In genomic region chr7:111919690-111920179, GRCh38 we compare ENCODE assay signal across 16 cellular contexts.
DNase-seq lines count a peak whose midpoint lies in the region; ATAC-seq and TF ChIP-seq lines count a peak whose summit lies in the region.
"Had no signal": no experiment of that assay in that cellular context is flagged by ENCODE, and none has a peak within 500 bp of the region (broad histone marks: within the 10 kb centered on the region; RNA-seq: fewer than 3 reads in every experiment).

No MANE protein-coding gene starts in this region.

- no peaks in the 10 kb centered on the region for H3K4me1 ChIP-seq in breast epithelium
- H3K4me1 ChIP-seq in sigmoid colon = no peaks in the 10 kb centered on the region
- H3K4me1 ChIP-seq: neural progenitor cell, stomach had no signal

- H3K27me3 ChIP-seq in breast epithelium = no peaks in the 10 kb centered on the region
- H3K27me3 ChIP-seq in sigmoid colon = no peaks in the 10 kb centered on the region
- H3K27me3 ChIP-seq: neural progenitor cell, stomach had no signal

- TF ChIP-seq POLR2A in breast epithelium (IDR thresholded peaks at IDR 0.05) (no peak), sigmoid colon (IDR thresholded peaks at IDR 0.05) (no peak)

- POLR2A ChIA-PET in MCF 10A (lab: Yijun Ruan, JAX) = no interaction called here

- H3K9me3 ChIP-seq in breast epithelium = no peaks in the 10 kb centered on the region
- H3K9me3 ChIP-seq in sigmoid colon = no peaks in the 10 kb centered on the region
- H3K9me3 ChIP-seq: stomach had no signal

- H3K27ac ChIP-seq in breast epithelium = no peak overlapping the region
- H3K27ac ChIP-seq in sigmoid colon = no peak overlapping the region
- H3K27ac ChIP-seq: neural progenitor cell, stomach had no signal

- TF ChIP-seq CTCF in MCF 10A (IDR thresholded peaks at IDR 0.05; ENCODE audit: unreplicated experiment) (no peak), breast epithelium (IDR thresholded peaks at IDR 0.05) (no peak), foreskin fibroblast (IDR thresholded peaks at IDR 0.05; ENCODE audit: low read depth, low read length) (no peak), sigmoid colon (IDR thresholded peaks at IDR 0.05) (no peak)

- H3K4me3 Mint-ChIP-seq in MCF 10A (ENCODE audit: unreplicated experiment) (no peak overlapping the region), immature natural killer cell (no peak overlapping the region)
- H3K4me3 Mint-ChIP-seq: neural progenitor cell had no signal

- intact Hi-C loops in MCF 10A (cut with micrococcal nuclease) (loop anchor here (10.0 kb wide), 1 partner anchor 495 kb away; no protein-coding TSS in a partner anchor), breast epithelium (cut with DNase I; ENCODE audit: low total_unique reads) (no loop called here), sigmoid colon (cut with DNase I) (no loop called here)

- no TSS peak for BruUV-seq in MCF 10A (replicated peaks; lab: Mats Ljungman, UMichigan)

- peak; percentile 23 for DNase-seq in MCF 10A (ENCODE audit: unreplicated experiment)
- no peak for DNase-seq in breast epithelium (ENCODE audit: low spot score in 2 of 2)
- DNase-seq in T1000 (lab: John Stamatoyannopoulos, UW) = peak; percentile 20
- peak; percentile 21 to 43 for DNase-seq in foreskin fibroblast
- DNase-seq in NCI-H146 (lab: John Stamatoyannopoulos, UW) = no peak
- no peak for DNase-seq in immature natural killer cell
- no peak for DNase-seq in sigmoid colon
- DNase-seq: activated CD4-positive, alpha-beta T cell treated with anti-CD3 and anti-CD28 coated beads, Interleukin-2, amount 50 U/mL, for 48 hours; COR-L47; H7; NCI-H748 treated with DMSO at 0.1 percent for 48 hours; SHP77 treated with DMSO at 0.1 percent for 48 hours; stomach had no signal

- ATAC-seq in HG02763 (IDR thresholded peaks at IDR 0.05; ENCODE audit: unreplicated experiment) = no peak

- H3K27me3 Mint-ChIP-seq in MCF 10A (ENCODE audit: insufficient read depth, unreplicated experiment) (no peaks in the 10 kb centered on the region), immature natural killer cell (ENCODE audit: low read depth in 3 of 3) (peaks cover 1 to 2% (median 2%) of the 10 kb centered on the region in 3 donors)

- H3K27ac Mint-ChIP-seq in MCF 10A (ENCODE audit: low read depth, unreplicated experiment) = no peak overlapping the region
- no peak overlapping the region for H3K27ac Mint-ChIP-seq in immature natural killer cell
- H3K27ac Mint-ChIP-seq: activated T-helper 2 cell treated with anti-CD3 and anti-CD28 coated beads, Interferon-gamma antibody, Interleukin-2, Interleukin-4, amounts not matched to agents 10 μg/mL and 5 μg/mL and 100 μg/mL, durations not matched to agents 14 hours and 24 hours and 36 hours; neural progenitor cell had no signal

- H3K9me3 Mint-ChIP-seq in MCF 10A (ENCODE audit: unreplicated experiment) = no peaks in the 10 kb centered on the region
- H3K9me3 Mint-ChIP-seq in immature natural killer cell = peaks cover 0 to 6% (median 0%) of the 10 kb centered on the region in 6 donors
- H3K9me3 Mint-ChIP-seq: activated T-helper 2 cell treated with anti-CD3 and anti-CD28 coated beads, Interferon-gamma antibody, Interleukin-2, Interleukin-4, amounts not matched to agents 10 μg/mL and 5 μg/mL and 100 μg/mL, durations not matched to agents 14 hours and 24 hours and 36 hours had no signal

- 72 to 75% methylated on average over 5 of the region's 5 CpGs for WGBS in sigmoid colon, 2 donors

- H3K4me1 Mint-ChIP-seq in MCF 10A (ENCODE audit: insufficient read depth, unreplicated experiment) = peaks cover 11% of the 10 kb centered on the region
- H3K4me1 Mint-ChIP-seq in immature natural killer cell = no peaks in the 10 kb centered on the region
- H3K4me1 Mint-ChIP-seq: neural progenitor cell had no signal

- CTCF ChIA-PET in MCF 10A (lab: Yijun Ruan, JAX) = no interaction called here

- H3K4me3 ChIP-seq in breast epithelium (no peak overlapping the region), foreskin fibroblast (ENCODE audit: low read depth in 1 of 2, low read length in 2 of 2) (no peak overlapping the region), sigmoid colon (no peak overlapping the region)
- H3K4me3 ChIP-seq: neural progenitor cell, stomach had no signal

- H3K36me3 Mint-ChIP-seq in MCF 10A (ENCODE audit: insufficient read depth, unreplicated experiment) = no peaks in the 10 kb centered on the region
- H3K36me3 Mint-ChIP-seq in immature natural killer cell = no peaks in the 10 kb centered on the region

- H3K36me3 ChIP-seq in breast epithelium = no peaks in the 10 kb centered on the region
- H3K36me3 ChIP-seq in sigmoid colon = no peaks in the 10 kb centered on the region

- TF ChIP-seq EP300 in sigmoid colon (IDR thresholded peaks at IDR 0.05) = no peak

Comparison
In these comparisons a context has a peak if more than half of its experiments do, and no peak if none do; other contexts are left out.
1. DNase-seq: peak in MCF 10A (single experiment), T1000 (single experiment) and foreskin fibroblast (2 of 2); none in breast epithelium (0 of 2), NCI-H146 (single experiment), immature natural killer cell (0 of 3) and sigmoid colon (single experiment).